34 cellular contexts compared by ENCODE assay signal in genomic region chr4:114649908-114650307, GRCh38. TPM values are rescaled to one million over a fixed set of nuclear protein-coding genes. Genes with fewer than 3 reads are reported as not detected.
"Had no signal": no experiment of that assay in that cellular context is flagged by ENCODE, and none has a peak within 500 bp of the region (broad histone marks: within the 10 kb centered on the region; RNA-seq: fewer than 3 reads in every experiment).

No MANE protein-coding gene starts in this region.

- H3K9me3 ChIP-seq: esophagus squamous epithelium, lower lobe of right lung, neutrophil, right atrium auricular region, stomach, thoracic aorta, tibial nerve, upper lobe of left lung had no signal

- H3K4me1 Mint-ChIP-seq: immature natural killer cell; natural killer cell; neural crest cell; stimulated activated effector memory CD8-positive, alpha-beta T cell treated with anti-CD3 and anti-CD28 coated beads, Interleukin-12 subunit alpha, Interleukin-12 subunit beta, amount 100 ng/mL, for 72 hours had no signal

- H3K4me3 ChIP-seq: coronary artery, esophagus squamous epithelium, lower lobe of right lung, right atrium auricular region, smooth muscle cell, stomach, thoracic aorta, tibial nerve, upper lobe of left lung had no signal

- H3K27me3 Mint-ChIP-seq: effector memory CD8-positive, alpha-beta T cell; progenitor cell of endocrine pancreas had no signal

- H3K27ac ChIP-seq: coronary artery, esophagus squamous epithelium, lower lobe of right lung, neutrophil, parathyroid adenoma, right atrium auricular region, stomach, thoracic aorta, tibial nerve, upper lobe of left lung had no signal

- FAIRE-seq: endometrium, urothelium cell line had no signal

- H3K36me3 Mint-ChIP-seq: immature natural killer cell; natural killer cell; stimulated activated effector memory CD8-positive, alpha-beta T cell treated with anti-CD3 and anti-CD28 coated beads, Interleukin-12 subunit alpha, Interleukin-12 subunit beta, amount 100 ng/mL, for 72 hours had no signal

- H3K36me3 ChIP-seq: esophagus squamous epithelium, lower lobe of right lung, neutrophil, right atrium auricular region, stomach, thoracic aorta, tibial nerve, upper lobe of left lung had no signal

- H3K9ac ChIP-seq: parathyroid adenoma had no signal

- ATAC-seq: effector memory CD8-positive, alpha-beta T cell; left colon; left ventricle myocardium superior; lower lobe of right lung; natural killer cell; sciatic nerve; stimulated activated effector memory CD8-positive, alpha-beta T cell treated with anti-CD3 and anti-CD28 coated beads, Interleukin-12 subunit alpha, Interleukin-12 subunit beta, amount 100 ng/mL, for 72 hours had no signal

- H3K4me1 ChIP-seq: esophagus squamous epithelium, lower lobe of right lung, parathyroid adenoma, right atrium auricular region, tibial nerve, upper lobe of left lung had no signal

- H3K27me3 ChIP-seq: esophagus squamous epithelium, neutrophil, right atrium auricular region, stomach, tibial nerve, upper lobe of left lung had no signal

- H3K4me3 Mint-ChIP-seq: effector memory CD8-positive, alpha-beta T cell; immature natural killer cell; natural killer cell; neural crest cell; stimulated activated effector memory CD8-positive, alpha-beta T cell treated with anti-CD3 and anti-CD28 coated beads, Interleukin-12 subunit alpha, Interleukin-12 subunit beta, amount 100 ng/mL, for 72 hours had no signal

- H3K4me2 ChIP-seq: smooth muscle cell had no signal

- DNase-seq: dermis blood vessel endothelial cell; effector memory CD8-positive, alpha-beta T cell; erythroblast; esophagus squamous epithelium; foreskin melanocyte; glutamatergic neuron; hypothalamus; immature natural killer cell; islet precursor cell; kidney glomerular epithelial cell; left colon; left ventricle myocardium superior; lower lobe of right lung; natural killer cell; stimulated activated CD4-positive, alpha-beta T cell treated with anti-CD3 and anti-CD28 coated beads, Interleukin-12 subunit alpha, Interleukin-12 subunit beta, amount 100 ng/mL, for 4 hours; stimulated activated CD4-positive, alpha-beta T cell treated with anti-CD3 and anti-CD28 coated beads, Interleukin-1b, Interleukin-23, amount 100 ng/mL, for 48 hours; stimulated activated CD4-positive, alpha-beta T cell treated with anti-CD3 and anti-CD28 coated beads, Interleukin-4, amount 100 ng/mL, for 24 hours; stimulated activated naive CD4-positive, alpha-beta T cell treated with Interleukin-2 at 50 U/mL for 16 hours; stomach; upper lobe of left lung had no signal

- H3K79me2 ChIP-seq: parathyroid adenoma had no signal

- H3K27ac Mint-ChIP-seq: effector memory CD8-positive, alpha-beta T cell; immature natural killer cell; natural killer cell; progenitor cell of endocrine pancreas; stimulated activated effector memory CD8-positive, alpha-beta T cell treated with anti-CD3 and anti-CD28 coated beads, Interleukin-12 subunit alpha, Interleukin-12 subunit beta, amount 100 ng/mL, for 72 hours had no signal

- H2AFZ ChIP-seq: parathyroid adenoma had no signal

- H3K9me3 Mint-ChIP-seq: effector memory CD8-positive, alpha-beta T cell; natural killer cell; stimulated activated effector memory CD8-positive, alpha-beta T cell treated with anti-CD3 and anti-CD28 coated beads, Interleukin-12 subunit alpha, Interleukin-12 subunit beta, amount 100 ng/mL, for 72 hours had no signal

RNA-seq across cellular contexts. Expression of gene UGT8, which starts 51.3 kb away (rescaled TPM):
- total RNA-seq: smooth muscle cell, subcutaneous adipose tissue had no signal
- polyA plus RNA-seq: immature natural killer cell, smooth muscle cell had no signal
